Comparison of ENCODE assay signal across 27 cellular contexts in the genomic region with DNA sequence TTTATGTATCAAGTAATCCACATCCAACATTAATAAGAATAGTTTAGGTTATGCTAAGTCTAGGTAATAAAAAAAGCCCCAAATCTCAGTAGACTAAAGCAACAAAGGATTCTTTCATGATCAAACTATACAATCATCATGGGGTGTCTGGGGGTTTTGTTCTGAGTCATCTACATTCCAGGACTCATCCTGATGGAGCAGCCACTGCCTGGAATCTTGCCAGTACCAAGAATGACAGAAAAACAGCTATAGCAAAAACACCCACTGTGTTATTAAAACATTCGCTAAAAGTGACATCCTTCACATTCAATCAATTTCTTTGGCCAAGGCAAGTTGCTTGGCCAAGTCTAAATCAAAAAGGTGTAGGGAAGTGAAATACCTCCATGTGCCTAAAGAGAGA. TPM values are rescaled to one million over a fixed set of nuclear protein-coding genes. Genes with fewer than 3 reads are reported as not detected.
A peak's percentile ranks its signal among the peaks of the same experiment; 100 is the strongest.
DNase-seq lines count a peak whose midpoint lies in the region; ATAC-seq, FAIRE-seq and TF ChIP-seq lines count a peak whose summit lies in the region.
"Had no signal": no experiment of that assay in that cellular context is flagged by ENCODE, and none has a peak within 500 bp of the region (broad histone marks: within the 10 kb centered on the region; RNA-seq: fewer than 3 reads in every experiment).

No MANE protein-coding gene starts in this region.

- no peaks in the 10 kb centered on the region for H3K27me3 Mint-ChIP-seq in astrocyte (ENCODE audit: low read depth, unreplicated experiment)
- H3K27me3 Mint-ChIP-seq in activated naive CD4-positive, alpha-beta T cell treated with anti-CD3 and anti-CD28 coated beads for 36 hours (ENCODE audit: low read depth), result peaks cover 10% of the 10 kb centered on the region
- H3K27me3 Mint-ChIP-seq in activated naive CD8-positive, alpha-beta T cell treated with anti-CD3 and anti-CD28 coated beads, Interleukin-2, amount 50 U/mL, for 24 hours, result peaks cover 1% of the 10 kb centered on the region
- peaks cover 0 to 4% of the 10 kb centered on the region in 2 donors for H3K27me3 Mint-ChIP-seq in CD4-positive, alpha-beta memory T cell
- H3K27me3 Mint-ChIP-seq: brain; dendritic cell treated with granulocyte-macrophage colony-stimulating factor and Interleukin-4, amounts not matched to agents 40 ng/mL and 50 ng/mL, for 4 days had no signal

- H3K27ac ChIP-seq in A673 (ENCODE audit: low read depth, low read length, poor library complexity, severe bottlenecking), result no peak overlapping the region
- H3K27ac ChIP-seq in astrocyte (ENCODE audit: low read depth, low read length), result no peak overlapping the region
- no peak overlapping the region for H3K27ac ChIP-seq in CD4-positive, alpha-beta memory T cell (ENCODE audit: low read depth, low read length)
- H3K27ac ChIP-seq: gastrocnemius medialis, left ventricle myocardium inferior, right atrium auricular region, tibial nerve, VCaP had no signal

- no peak overlapping the region for H2AFZ ChIP-seq in astrocyte (ENCODE audit: low read depth, low read length)

- peak overlapping the region; percentile 6 for H3K4me2 ChIP-seq in astrocyte (ENCODE audit: low read length)

- H3K4me3 ChIP-seq in A673 (ENCODE audit: low read depth, low read length, poor library complexity, severe bottlenecking) (no peak overlapping the region), astrocyte (ENCODE audit: insufficient read depth, low read depth, low read length) (no peak overlapping the region)
- H3K4me3 ChIP-seq in CD4-positive, alpha-beta memory T cell (ENCODE audit: low read length in 2 of 2), result no peak overlapping the region
- H3K4me3 ChIP-seq: gastrocnemius medialis, left ventricle myocardium inferior, mucosa of descending colon, right atrium auricular region, tibial nerve had no signal

- H3K27me3 ChIP-seq in A673 (replicated peaks; ENCODE audit: insufficient read depth, low read depth, low read length, poor library complexity), result no peaks in the 10 kb centered on the region
- H3K27me3 ChIP-seq in astrocyte (ENCODE audit: insufficient read depth, low read length), result no peaks in the 10 kb centered on the region
- no peaks in the 10 kb centered on the region for H3K27me3 ChIP-seq in CD4-positive, alpha-beta memory T cell (ENCODE audit: insufficient read depth, low read length)
- H3K27me3 ChIP-seq: gastrocnemius medialis, right atrium auricular region, tibial nerve had no signal

- BruUV-seq in A673 (replicated peaks; lab: Mats Ljungman, UMichigan), result no TSS peak

- FAIRE-seq in astrocyte (lab: Jason Lieb, UNC), result no peak
- FAIRE-seq: endothelial cell of umbilical vein had no signal

- peak overlapping the region; percentile 91 for H3K27ac Mint-ChIP-seq in astrocyte (ENCODE audit: unreplicated experiment)
- no peak overlapping the region for H3K27ac Mint-ChIP-seq in activated naive CD4-positive, alpha-beta T cell treated with anti-CD3 and anti-CD28 coated beads for 36 hours
- H3K27ac Mint-ChIP-seq in activated naive CD8-positive, alpha-beta T cell treated with anti-CD3 and anti-CD28 coated beads, Interleukin-2, amount 50 U/mL, for 24 hours, result no peak overlapping the region
- H3K27ac Mint-ChIP-seq in CD4-positive, alpha-beta memory T cell, result no peak overlapping the region
- H3K27ac Mint-ChIP-seq: dendritic cell treated with granulocyte-macrophage colony-stimulating factor and Interleukin-4, amounts not matched to agents 40 ng/mL and 50 ng/mL, for 4 days; T-cell had no signal

- H3K9me3 Mint-ChIP-seq in astrocyte (ENCODE audit: unreplicated experiment), result no peaks in the 10 kb centered on the region
- H3K9me3 Mint-ChIP-seq in activated naive CD4-positive, alpha-beta T cell treated with anti-CD3 and anti-CD28 coated beads for 36 hours, result no peaks in the 10 kb centered on the region
- H3K9me3 Mint-ChIP-seq in activated naive CD8-positive, alpha-beta T cell treated with anti-CD3 and anti-CD28 coated beads, Interleukin-2, amount 50 U/mL, for 24 hours, result no peaks in the 10 kb centered on the region
- H3K9me3 Mint-ChIP-seq in CD4-positive, alpha-beta memory T cell, result peaks cover 0 to 3% (median 0%) of the 10 kb centered on the region in 8 donors
- H3K9me3 Mint-ChIP-seq: brain; dendritic cell treated with granulocyte-macrophage colony-stimulating factor and Interleukin-4, amounts not matched to agents 40 ng/mL and 50 ng/mL, for 4 days; T-cell had no signal

- H3K4me1 ChIP-seq in A673 (ENCODE audit: insufficient read depth, low read length, poor library complexity, severe bottlenecking), result peaks cover 10% of the 10 kb centered on the region
- no peaks in the 10 kb centered on the region for H3K4me1 ChIP-seq in astrocyte (ENCODE audit: insufficient read depth, low read length)
- H3K4me1 ChIP-seq in CD4-positive, alpha-beta memory T cell (ENCODE audit: insufficient read depth, low read length), result no peaks in the 10 kb centered on the region
- H3K4me1 ChIP-seq: gastrocnemius medialis, right atrium auricular region had no signal

- intact Hi-C loops in A673 (cut with micrococcal nuclease; ENCODE audit: unreplicated experiment), result no loop called here
- intact Hi-C loops in activated naive CD4-positive, alpha-beta T cell treated with anti-CD3 and anti-CD28 coated beads for 36 hours (cut with micrococcal nuclease), result no loop called here
- intact Hi-C loops in CD4-positive, alpha-beta memory T cell (cut with micrococcal nuclease), result no loop called here

- no peaks in the 10 kb centered on the region for H3K36me3 ChIP-seq in A673 (ENCODE audit: insufficient read depth, low read length, poor library complexity, severe bottlenecking)
- no peaks in the 10 kb centered on the region for H3K36me3 ChIP-seq in astrocyte (ENCODE audit: insufficient read depth, low read length)
- H3K36me3 ChIP-seq in CD4-positive, alpha-beta memory T cell (ENCODE audit: insufficient read depth, low read length), result no peaks in the 10 kb centered on the region
- H3K36me3 ChIP-seq: gastrocnemius medialis, left ventricle myocardium inferior, right atrium auricular region, tibial nerve had no signal

- CTCF ChIA-PET in A673 (lab: Charles Lee), result no interaction called here
- CTCF ChIA-PET in activated naive CD4-positive, alpha-beta T cell treated with anti-CD3 and anti-CD28 coated beads for 36 hours (lab: Charles Lee), result interaction anchor here (0.6 kb wide), 1 partner anchor 204 kb away, joined by 5 read pairs; no protein-coding TSS in a partner anchor
- CTCF ChIA-PET in CD4-positive, alpha-beta memory T cell (lab: Charles Lee; ENCODE audit: partially characterized antibody), result interaction anchor here (1.0 kb wide), 1 partner anchor 10 kb away, joined by 3 read pairs; no protein-coding TSS in a partner anchor

- peak overlapping the region; percentile 6 for H3K4me3 Mint-ChIP-seq in astrocyte (ENCODE audit: unreplicated experiment)
- no peak overlapping the region for H3K4me3 Mint-ChIP-seq in activated naive CD4-positive, alpha-beta T cell treated with anti-CD3 and anti-CD28 coated beads for 36 hours
- no peak overlapping the region for H3K4me3 Mint-ChIP-seq in activated naive CD8-positive, alpha-beta T cell treated with anti-CD3 and anti-CD28 coated beads, Interleukin-2, amount 50 U/mL, for 24 hours
- no peak overlapping the region for H3K4me3 Mint-ChIP-seq in CD4-positive, alpha-beta memory T cell
- H3K4me3 Mint-ChIP-seq: brain; dendritic cell treated with granulocyte-macrophage colony-stimulating factor and Interleukin-4, amounts not matched to agents 40 ng/mL and 50 ng/mL, for 4 days; T-cell had no signal

- no peaks in the 10 kb centered on the region for H3K9me3 ChIP-seq in A673 (ENCODE audit: low read depth, low read length, poor library complexity, severe bottlenecking)
- no peaks in the 10 kb centered on the region for H3K9me3 ChIP-seq in astrocyte (ENCODE audit: insufficient read depth, low read depth, low read length)
- no peaks in the 10 kb centered on the region for H3K9me3 ChIP-seq in CD4-positive, alpha-beta memory T cell (ENCODE audit: control insufficient read depth in 1 of 2, low read length in 2 of 2)
- H3K9me3 ChIP-seq: gastrocnemius medialis, left ventricle myocardium inferior, mucosa of descending colon, right atrium auricular region, tibial nerve had no signal

- no peak for ATAC-seq in HG03039 (IDR thresholded peaks at IDR 0.05; ENCODE audit: unreplicated experiment)
- ATAC-seq in activated naive CD8-positive, alpha-beta T cell treated with anti-CD3 and anti-CD28 coated beads, Interleukin-2, amount 50 U/mL, for 24 hours, result no peak
- ATAC-seq: gastrocnemius medialis, HCT116, mucosa of descending colon, T-cell had no signal

- POLR2A ChIA-PET in A673 (lab: Charles Lee; ENCODE audit: low non-redundant PET), result interaction anchor here (0.7 kb wide), 1 partner anchor 158 kb away, joined by 3 read pairs; no protein-coding TSS in a partner anchor
- POLR2A ChIA-PET in CD4-positive, alpha-beta memory T cell (lab: Charles Lee; ENCODE audit: partially characterized antibody), result no interaction called here

- no peaks in the 10 kb centered on the region for H3K36me3 Mint-ChIP-seq in astrocyte (ENCODE audit: low read depth, unreplicated experiment)
- no peaks in the 10 kb centered on the region for H3K36me3 Mint-ChIP-seq in activated naive CD4-positive, alpha-beta T cell treated with anti-CD3 and anti-CD28 coated beads for 36 hours (ENCODE audit: low read depth)
- no peaks in the 10 kb centered on the region for H3K36me3 Mint-ChIP-seq in activated naive CD8-positive, alpha-beta T cell treated with anti-CD3 and anti-CD28 coated beads, Interleukin-2, amount 50 U/mL, for 24 hours (ENCODE audit: low read depth)
- no peaks in the 10 kb centered on the region for H3K36me3 Mint-ChIP-seq in CD4-positive, alpha-beta memory T cell
- H3K36me3 Mint-ChIP-seq: brain, T-cell had no signal

- H4K20me1 ChIP-seq in astrocyte (ENCODE audit: insufficient read depth, low read length), result no peaks in the 10 kb centered on the region

- no peaks in the 10 kb centered on the region for H3K79me2 ChIP-seq in astrocyte (ENCODE audit: insufficient read depth, low read length)

- peaks cover 41% of the 10 kb centered on the region for H3K4me1 Mint-ChIP-seq in astrocyte (ENCODE audit: low read depth, unreplicated experiment)
- H3K4me1 Mint-ChIP-seq in activated naive CD4-positive, alpha-beta T cell treated with anti-CD3 and anti-CD28 coated beads for 36 hours (ENCODE audit: low read depth), result no peaks in the 10 kb centered on the region
- no peaks in the 10 kb centered on the region for H3K4me1 Mint-ChIP-seq in activated naive CD8-positive, alpha-beta T cell treated with anti-CD3 and anti-CD28 coated beads, Interleukin-2, amount 50 U/mL, for 24 hours
- H3K4me1 Mint-ChIP-seq in CD4-positive, alpha-beta memory T cell, result peaks cover 0 to 4% (median 2%) of the 10 kb centered on the region in 4 donors

- H3K9ac ChIP-seq in astrocyte (ENCODE audit: low read length), result no peak overlapping the region

- DNase-seq in A673 (ENCODE audit: low spot score), result peak; percentile 71
- peak; percentile 80 for DNase-seq in LHCN-M2 (ENCODE audit: low read depth)
- no peak for DNase-seq in astrocyte (ENCODE audit: low read depth)
- peak; percentile 56 for DNase-seq in islet precursor cell
- DNase-seq in activated naive CD4-positive, alpha-beta T cell treated with anti-CD3 and anti-CD28 coated beads for 36 hours, result no peak
- DNase-seq in activated naive CD8-positive, alpha-beta T cell treated with anti-CD3 and anti-CD28 coated beads, Interleukin-2, amount 50 U/mL, for 24 hours, result no peak
- DNase-seq in CD4-positive, alpha-beta memory T cell, result no peak
- DNase-seq: activated CD4-positive, alpha-beta T cell treated with anti-CD3 and anti-CD28 coated beads, Interleukin-2, amount 50 U/mL, for 4 hours; activated naive CD4-positive, alpha-beta T cell treated with anti-CD3 and anti-CD28 coated beads, Interleukin-2, amount 50 U/mL, for 16 hours; activated T-cell treated with anti-CD3 and anti-CD28 coated beads for 4 hours; DMS79; gastrocnemius medialis; left ventricle myocardium inferior; mucosa of descending colon; NCI-H146; NCI-H2171 treated with DMSO at 0.1 percent for 48 hours; NCI-H774; stimulated activated naive CD4-positive, alpha-beta T cell treated with Interleukin-2 at 50 U/mL for 16 hours; T-cell had no signal

- no peak for TF ChIP-seq CTCF in A673 (conservative IDR thresholded peaks at IDR 0.05; ENCODE audit: low read depth, low read length)
- TF ChIP-seq CTCF in astrocyte (IDR thresholded peaks at IDR 0.05; ENCODE audit: insufficient read depth, low read depth, low read length), result no peak

RNA-seq across cellular contexts. Expression of gene ARHGEF38, which starts 3.9 kb away (rescaled TPM):
- not detected in 2 replicates for total RNA-seq in A673 (2021)
- total RNA-seq in LHCN-M2 (2014; rRNA removed), result not detected in 2 replicates
- not detected for polyA plus RNA-seq in LHCN-M2 (2012)
- total RNA-seq in astrocyte, result not detected in 2 replicates
- not detected for total RNA-seq in activated naive CD4-positive, alpha-beta T cell treated with anti-CD3 and anti-CD28 coated beads for 36 hours
- total RNA-seq in CD4-positive, alpha-beta memory T cell, result not detected
- under 1 TPM in 1 of 2 donors, not detected in 1; 0.30 TPM for polyA plus RNA-seq in CD4-positive, alpha-beta memory T cell
- total RNA-seq: endothelial cell of umbilical vein, gastrocnemius medialis, left ventricle myocardium inferior, right atrium auricular region, T-cell, tibial nerve had no signal
- polyA plus RNA-seq: endothelial cell of umbilical vein had no signal

Comparison
In these comparisons a context has a peak if more than half of its experiments do, and no peak if none do; other contexts are left out.
1. DNase-seq: peak in A673 (single experiment), LHCN-M2 (single experiment) and islet precursor cell (single experiment); none in astrocyte (single experiment), activated naive CD4-positive, alpha-beta T cell treated with anti-CD3 and anti-CD28 coated beads for 36 hours (single experiment), activated naive CD8-positive, alpha-beta T cell treated with anti-CD3 and anti-CD28 coated beads, Interleukin-2, amount 50 U/mL, for 24 hours (single experiment) and CD4-positive, alpha-beta memory T cell (0 of 5).